8 cellular contexts compared by ENCODE assay signal in the genomic region with DNA sequence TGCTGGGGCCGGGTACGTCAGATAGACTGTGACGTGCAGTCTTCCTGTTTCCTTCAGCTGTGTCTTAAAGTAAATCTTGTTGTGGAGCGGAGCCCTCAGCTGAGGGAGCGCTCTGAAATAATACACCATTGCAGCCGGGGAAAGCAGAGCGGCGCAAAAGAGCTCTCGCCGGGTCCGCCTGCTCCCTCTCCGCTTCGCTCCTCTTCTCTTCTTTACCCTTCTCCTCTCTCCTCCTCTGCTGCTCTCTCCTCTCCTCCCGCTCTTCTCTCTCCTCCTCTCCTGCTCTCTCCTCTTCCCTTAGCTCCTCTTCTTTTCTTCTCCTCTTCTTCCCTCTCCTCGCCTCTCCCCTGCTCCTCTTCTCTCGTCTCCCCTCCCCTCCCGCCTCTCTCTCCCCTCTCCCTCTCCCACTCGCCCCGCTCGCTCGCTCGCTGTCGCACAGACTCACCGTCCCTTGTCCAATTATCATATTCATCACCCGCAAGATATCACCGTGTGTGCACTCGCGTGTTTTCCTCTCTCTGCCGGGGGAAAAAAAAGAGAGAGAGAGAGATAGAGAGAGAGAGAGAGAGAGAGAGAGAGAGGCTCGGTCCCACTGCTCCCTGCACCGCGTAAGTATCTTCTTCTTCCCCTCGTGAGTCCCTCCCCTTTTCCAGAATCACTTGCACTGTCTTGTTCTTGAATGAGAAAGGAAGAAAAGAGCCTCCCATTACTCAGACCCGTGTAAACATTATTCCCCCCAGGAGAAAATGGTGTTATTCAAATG. TPM values are rescaled to one million over a fixed set of nuclear protein-coding genes. Genes with fewer than 3 reads are reported as not detected.
DNase-seq lines count a peak whose midpoint lies in the region; ATAC-seq and TF ChIP-seq lines count a peak whose summit lies in the region.

A gene with protein sequence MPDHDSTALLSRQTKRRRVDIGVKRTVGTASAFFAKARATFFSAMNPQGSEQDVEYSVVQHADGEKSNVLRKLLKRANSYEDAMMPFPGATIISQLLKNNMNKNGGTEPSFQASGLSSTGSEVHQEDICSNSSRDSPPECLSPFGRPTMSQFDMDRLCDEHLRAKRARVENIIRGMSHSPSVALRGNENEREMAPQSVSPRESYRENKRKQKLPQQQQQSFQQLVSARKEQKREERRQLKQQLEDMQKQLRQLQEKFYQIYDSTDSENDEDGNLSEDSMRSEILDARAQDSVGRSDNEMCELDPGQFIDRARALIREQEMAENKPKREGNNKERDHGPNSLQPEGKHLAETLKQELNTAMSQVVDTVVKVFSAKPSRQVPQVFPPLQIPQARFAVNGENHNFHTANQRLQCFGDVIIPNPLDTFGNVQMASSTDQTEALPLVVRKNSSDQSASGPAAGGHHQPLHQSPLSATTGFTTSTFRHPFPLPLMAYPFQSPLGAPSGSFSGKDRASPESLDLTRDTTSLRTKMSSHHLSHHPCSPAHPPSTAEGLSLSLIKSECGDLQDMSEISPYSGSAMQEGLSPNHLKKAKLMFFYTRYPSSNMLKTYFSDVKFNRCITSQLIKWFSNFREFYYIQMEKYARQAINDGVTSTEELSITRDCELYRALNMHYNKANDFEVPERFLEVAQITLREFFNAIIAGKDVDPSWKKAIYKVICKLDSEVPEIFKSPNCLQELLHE (plus strand): TSS at position 98 of the 763 bp plus-strand sequence. CDS start 8,563 bp downstream, outside the sequence.

- TF ChIP-seq CTCF in WERI-Rb-1 (IDR thresholded peaks at IDR 0.05; ENCODE audit: low read depth, low read length): peak; percentile 14; the same call in 1 of the 2 replicates

- no peaks in the 10 kb centered on the region for H3K36me3 ChIP-seq in WERI-Rb-1

- peak within 1 kb of the TSS; percentile 76 for H3K4me3 ChIP-seq in WERI-Rb-1 (ENCODE audit: low read depth, low read length)

- no peaks in the 10 kb centered on the region for H3K9me3 ChIP-seq in WERI-Rb-1 (ENCODE audit: severe bottlenecking)

- peaks cover 57% of the 10 kb centered on the region for H3K27me3 ChIP-seq in WERI-Rb-1 (ENCODE audit: insufficient read depth, low read depth, severe bottlenecking)

- H3K27ac ChIP-seq in WERI-Rb-1: peak within 1 kb of the TSS; percentile 29; the same call in 1 of the 2 replicates

- DNase-seq in stimulated activated CD4-positive, alpha-beta T cell treated with anti-CD3 and anti-CD28 coated beads, Interleukin-15, amount 100 ng/mL, for 24 hours: peak; percentile 68
- no peak for DNase-seq in stimulated activated CD4-positive, alpha-beta T cell treated with anti-CD3 and anti-CD28 coated beads, Interleukin-12 subunit alpha, Interleukin-12 subunit beta, amount 100 ng/mL, for 4 hours
- DNase-seq in NCI-H2081 (lab: John Stamatoyannopoulos, UW) (peak; percentile 89 to 90), WERI-Rb-1 (peak; percentile 87), ecto neural progenitor cell (ENCODE audit: low spot score) (peak; percentile 91), left lobe of liver (ENCODE audit: low spot score) (peak; percentile 88)
- peak; percentile 30 for DNase-seq in stimulated activated CD4-positive, alpha-beta T cell treated with anti-CD3 and anti-CD28 coated beads, Interleukin-2, amount 100 ng/mL, for 4 hours (ENCODE audit: low read depth)

- ATAC-seq in HG02970 (IDR thresholded peaks at IDR 0.05; ENCODE audit: low FRiP score, unreplicated experiment) (peak; percentile 52), left lobe of liver (peak; percentile 36)

RNA-seq across cellular contexts. Expression of the gene that starts here (rescaled TPM):
- 173 TPM for total RNA-seq in left lobe of liver
